Comparison of ENCODE assay signal across 10 cellular contexts in the genomic region with DNA sequence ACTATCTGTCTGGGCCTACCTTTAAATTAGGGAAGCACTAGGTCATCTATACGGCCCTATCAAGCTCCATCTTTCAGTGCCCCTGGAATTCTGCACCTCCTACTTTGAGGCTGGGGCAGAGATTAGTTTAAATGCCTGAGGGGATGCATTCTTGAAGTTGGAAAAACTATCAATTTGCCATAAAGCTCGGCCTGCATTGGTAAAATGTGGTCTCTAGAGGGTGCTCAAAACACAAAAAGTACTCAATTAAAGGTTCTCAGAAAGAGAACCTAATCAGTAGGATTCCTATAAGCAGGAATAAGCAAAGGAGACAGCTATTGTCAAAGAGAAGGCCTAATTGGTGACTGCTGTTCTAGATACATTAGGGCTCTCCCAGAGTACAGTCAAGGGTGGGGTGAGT.
A peak's percentile ranks its signal among the peaks of the same experiment; 100 is the strongest.
DNase-seq lines count a peak whose midpoint lies in the region; ATAC-seq and TF ChIP-seq lines count a peak whose summit lies in the region.
"Had no signal": no experiment of that assay in that cellular context is flagged by ENCODE, and none has a peak within 500 bp of the region (broad histone marks: within the 10 kb centered on the region; RNA-seq: fewer than 3 reads in every experiment).

No MANE protein-coding gene starts in this region.

- H3K9me3 ChIP-seq in SK-N-SH = no peaks in the 10 kb centered on the region
- H3K9me3 ChIP-seq in Panc1 (ENCODE audit: control insufficient read depth, insufficient read depth, low read depth, low read length) = no peaks in the 10 kb centered on the region
- no peaks in the 10 kb centered on the region for H3K9me3 ChIP-seq in upper lobe of right lung
- H3K9me3 ChIP-seq in testis = no peaks in the 10 kb centered on the region

- no peaks in the 10 kb centered on the region for H3F3A ChIP-seq in SK-N-SH (replicated peaks; ENCODE audit: insufficient read depth)

- no peaks in the 10 kb centered on the region for H3K36me3 ChIP-seq in SK-N-SH (replicated peaks in 1 of 2; ENCODE audit: control insufficient read depth in 1 of 2, insufficient read depth in 2 of 2, low read length in 1 of 2)
- H3K36me3 ChIP-seq in Panc1 (ENCODE audit: control insufficient read depth, insufficient read depth, low read length) = no peaks in the 10 kb centered on the region
- H3K36me3 ChIP-seq in upper lobe of right lung = no peaks in the 10 kb centered on the region
- H3K36me3 ChIP-seq in testis (ENCODE audit: low read depth, missing control alignments) = no peaks in the 10 kb centered on the region

- TF ChIP-seq CTCF in SK-N-SH (IDR thresholded peaks at IDR 0.05) (peak; percentile 56), Panc1 (IDR thresholded peaks at IDR 0.05) (peak; percentile 50; the same call in 1 of the 2 replicates), upper lobe of right lung (IDR thresholded peaks at IDR 0.05) (peak; percentile 30), testis (IDR thresholded peaks at IDR 0.05) (peak in 1 of 3 experiments; percentile 6)

- H3K9me3 Mint-ChIP-seq in activated CD4-positive, alpha-beta T cell treated with anti-CD3 and anti-CD28 coated beads, Interleukin-2, amount 10 ng/mL, durations not matched to agents 7 days and 5 days = no peaks in the 10 kb centered on the region

- H3K4me1 ChIP-seq in SK-N-SH (ENCODE audit: control insufficient read depth in 1 of 2, insufficient read depth in 2 of 2, low read depth in 1 of 2, low read length in 1 of 2) = no peaks in the 10 kb centered on the region
- H3K4me1 ChIP-seq in Panc1 (ENCODE audit: control insufficient read depth, insufficient read depth, low read length) = no peaks in the 10 kb centered on the region
- H3K4me1 ChIP-seq in upper lobe of right lung = no peaks in the 10 kb centered on the region
- no peaks in the 10 kb centered on the region for H3K4me1 ChIP-seq in testis

- H4K20me1 ChIP-seq in SK-N-SH (ENCODE audit: insufficient read depth) = no peaks in the 10 kb centered on the region

- H3K79me2 ChIP-seq in SK-N-SH (ENCODE audit: insufficient read depth) = no peaks in the 10 kb centered on the region

- H3K36me3 Mint-ChIP-seq in activated CD4-positive, alpha-beta T cell treated with anti-CD3 and anti-CD28 coated beads, Interleukin-2, amount 10 ng/mL, durations not matched to agents 7 days and 5 days (ENCODE audit: low read depth) = no peaks in the 10 kb centered on the region

- WGBS in SK-N-SH (ENCODE audit: low lambda C conversion rate) = 2% methylated on average over 2 of the region's 2 CpGs
- 21 to 51% methylated on average over 2 of the region's 2 CpGs for WGBS in testis, 2 donors

- H3K4me1 Mint-ChIP-seq in activated CD4-positive, alpha-beta T cell treated with anti-CD3 and anti-CD28 coated beads, Interleukin-2, amount 10 ng/mL, durations not matched to agents 7 days and 5 days = no peaks in the 10 kb centered on the region
- H3K4me1 Mint-ChIP-seq: CD8-positive, alpha-beta memory T cell had no signal

- no peaks in the 10 kb centered on the region for H3K9me2 ChIP-seq in SK-N-SH

- no peaks in the 10 kb centered on the region for H3K27me3 ChIP-seq in SK-N-SH (ENCODE audit: insufficient read depth)
- no peaks in the 10 kb centered on the region for H3K27me3 ChIP-seq in Panc1 (ENCODE audit: control insufficient read depth, insufficient read depth, low read length)
- no peaks in the 10 kb centered on the region for H3K27me3 ChIP-seq in upper lobe of right lung
- no peaks in the 10 kb centered on the region for H3K27me3 ChIP-seq in testis

- no peak overlapping the region for H3K4me3 Mint-ChIP-seq in activated CD4-positive, alpha-beta T cell treated with anti-CD3 and anti-CD28 coated beads, Interleukin-2, amount 10 ng/mL, durations not matched to agents 7 days and 5 days
- H3K4me3 Mint-ChIP-seq: CD8-positive, alpha-beta memory T cell had no signal

- in situ Hi-C loops in Panc1 (cut with HindIII; ENCODE audit: low pct_unique_long_range_greater_than_20kb, low sequenced_read_pairs) = no loop called here

- DNase-seq in SK-N-SH (peak; percentile 5), Panc1 (ENCODE audit: low read depth, low spot score) (no peak), iPS DF 19.7 (ENCODE audit: low read depth, low spot score) (peak; percentile 3), upper lobe of right lung (no peak), testis (no peak)
- no peak for DNase-seq in stimulated activated CD4-positive, alpha-beta T cell treated with anti-CD3 and anti-CD28 coated beads, Interleukin-1b, Interleukin-23, amount 100 ng/mL, for 48 hours
- DNase-seq in activated CD4-positive, alpha-beta T cell treated with anti-CD3 and anti-CD28 coated beads, Interleukin-2, amount 10 ng/mL, durations not matched to agents 7 days and 5 days = no peak
- DNase-seq: CD8-positive, alpha-beta memory T cell; Right ventricle myocardium superior had no signal

- intact Hi-C loops in Panc1 (cut with micrococcal nuclease; ENCODE audit: unreplicated experiment) = no loop called here
- intact Hi-C loops in upper lobe of right lung (cut with DNase I) = no loop called here
- intact Hi-C loops in testis (cut with DNase I; ENCODE audit: low total_unique reads) = no loop called here

- no peak for TF ChIP-seq EP300 in SK-N-SH (IDR thresholded peaks at IDR 0.05; ENCODE audit: borderline replicate concordance in 1 of 2, low read depth in 1 of 2, low read length in 1 of 2)

- H3K27ac Mint-ChIP-seq in activated CD4-positive, alpha-beta T cell treated with anti-CD3 and anti-CD28 coated beads, Interleukin-2, amount 10 ng/mL, durations not matched to agents 7 days and 5 days = no peak overlapping the region
- H3K27ac Mint-ChIP-seq: CD8-positive, alpha-beta memory T cell had no signal

- TF ChIP-seq POLR2A in testis (IDR thresholded peaks at IDR 0.05) = no peak

- no peak for ATAC-seq in SK-N-SH treated with all-trans-retinoic acid at 6 μM for 48 hours
- ATAC-seq in Panc1 = no peak
- ATAC-seq in upper lobe of right lung = no peak

- H3K9ac ChIP-seq in SK-N-SH = no peak overlapping the region

- CTCF ChIA-PET in SK-N-SH (lab: Yijun Ruan, JAX) (interaction anchor here (0.6 to 1.9 kb wide), 16 partner anchors 9 to 1435 kb away, joined by 3 to 8 read pairs (median 3); a partner anchor contains a TSS), Panc1 (lab: Charles Lee) (no interaction called here)
- CTCF ChIA-PET in activated CD4-positive, alpha-beta T cell treated with anti-CD3 and anti-CD28 coated beads, Interleukin-2, amount 10 ng/mL, durations not matched to agents 7 days and 5 days (lab: Charles Lee) = no interaction called here

- peak; percentile 66 for TF ChIP-seq RAD21 in SK-N-SH (IDR thresholded peaks at IDR 0.05; ENCODE audit: low read length)

- H3K27ac ChIP-seq in SK-N-SH (ENCODE audit: low read depth in 2 of 2, low read length in 1 of 2) = no peak overlapping the region
- H3K27ac ChIP-seq in Panc1 (ENCODE audit: low read length) = no peak overlapping the region
- H3K27ac ChIP-seq in upper lobe of right lung = no peak overlapping the region
- H3K27ac ChIP-seq in testis = no peak overlapping the region

- H3K4me3 ChIP-seq in SK-N-SH (ENCODE audit: low read depth in 2 of 2, low read length in 1 of 2) (no peak overlapping the region), Panc1 (ENCODE audit: low read depth in 2 of 2, low read length in 2 of 2) (no peak overlapping the region), upper lobe of right lung (no peak overlapping the region), testis (no peak overlapping the region)

- no TSS peak for BruUV-seq in Panc1 (replicated peaks; lab: Mats Ljungman, UMichigan)

- no peak overlapping the region for H2AFZ ChIP-seq in SK-N-SH (ENCODE audit: low read depth)

- POLR2A ChIA-PET in SK-N-SH (lab: Yijun Ruan, JAX) (no interaction called here), Panc1 (lab: Charles Lee) (no interaction called here)
- POLR2A ChIA-PET in activated CD4-positive, alpha-beta T cell treated with anti-CD3 and anti-CD28 coated beads, Interleukin-2, amount 10 ng/mL, durations not matched to agents 7 days and 5 days (lab: Charles Lee) = no interaction called here

- no peak overlapping the region for H3K4me2 ChIP-seq in SK-N-SH

- H3K27me3 Mint-ChIP-seq in activated CD4-positive, alpha-beta T cell treated with anti-CD3 and anti-CD28 coated beads, Interleukin-2, amount 10 ng/mL, durations not matched to agents 7 days and 5 days = no peaks in the 10 kb centered on the region

TF ChIP-seq in SK-N-SH, 30 proteins besides CTCF, POLR2A, EP300 and RAD21:
- TF ChIP-seq SIN3A (IDR thresholded peaks at IDR 0.05; ENCODE audit: borderline replicate concordance, low read depth, low read length) = no peak
- 0 out of 2 replicates have a peak, but pooled peaks have one; percentile 30 for TF ChIP-seq SMC3 (IDR thresholded peaks at IDR 0.05; ENCODE audit: low read depth, low read length)

TF ChIP-seq in SK-N-SH treated with all-trans-retinoic acid at 6 μM for 48 hours, 23 proteins besides CTCF, POLR2A, EP300 and RAD21 (continues in another document):
- TF ChIP-seq, protein P1, sequence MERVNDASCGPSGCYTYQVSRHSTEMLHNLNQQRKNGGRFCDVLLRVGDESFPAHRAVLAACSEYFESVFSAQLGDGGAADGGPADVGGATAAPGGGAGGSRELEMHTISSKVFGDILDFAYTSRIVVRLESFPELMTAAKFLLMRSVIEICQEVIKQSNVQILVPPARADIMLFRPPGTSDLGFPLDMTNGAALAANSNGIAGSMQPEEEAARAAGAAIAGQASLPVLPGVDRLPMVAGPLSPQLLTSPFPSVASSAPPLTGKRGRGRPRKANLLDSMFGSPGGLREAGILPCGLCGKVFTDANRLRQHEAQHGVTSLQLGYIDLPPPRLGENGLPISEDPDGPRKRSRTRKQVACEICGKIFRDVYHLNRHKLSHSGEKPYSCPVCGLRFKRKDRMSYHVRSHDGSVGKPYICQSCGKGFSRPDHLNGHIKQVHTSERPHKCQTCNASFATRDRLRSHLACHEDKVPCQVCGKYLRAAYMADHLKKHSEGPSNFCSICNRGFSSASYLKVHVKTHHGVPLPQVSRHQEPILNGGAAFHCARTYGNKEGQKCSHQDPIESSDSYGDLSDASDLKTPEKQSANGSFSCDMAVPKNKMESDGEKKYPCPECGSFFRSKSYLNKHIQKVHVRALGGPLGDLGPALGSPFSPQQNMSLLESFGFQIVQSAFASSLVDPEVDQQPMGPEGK (CRISPR knock-in tag; IDR thresholded peaks at IDR 0.05; ENCODE audit: borderline replicate concordance) = no peak
- no peak for TF ChIP-seq RARB (CRISPR knock-in tag; IDR thresholded peaks at IDR 0.05)
- no peak for TF ChIP-seq ESRRG (CRISPR knock-in tag; IDR thresholded peaks at IDR 0.05)
- TF ChIP-seq CSDC2 (CRISPR knock-in tag; IDR thresholded peaks at IDR 0.05) = no peak
- TF ChIP-seq, protein P2, sequence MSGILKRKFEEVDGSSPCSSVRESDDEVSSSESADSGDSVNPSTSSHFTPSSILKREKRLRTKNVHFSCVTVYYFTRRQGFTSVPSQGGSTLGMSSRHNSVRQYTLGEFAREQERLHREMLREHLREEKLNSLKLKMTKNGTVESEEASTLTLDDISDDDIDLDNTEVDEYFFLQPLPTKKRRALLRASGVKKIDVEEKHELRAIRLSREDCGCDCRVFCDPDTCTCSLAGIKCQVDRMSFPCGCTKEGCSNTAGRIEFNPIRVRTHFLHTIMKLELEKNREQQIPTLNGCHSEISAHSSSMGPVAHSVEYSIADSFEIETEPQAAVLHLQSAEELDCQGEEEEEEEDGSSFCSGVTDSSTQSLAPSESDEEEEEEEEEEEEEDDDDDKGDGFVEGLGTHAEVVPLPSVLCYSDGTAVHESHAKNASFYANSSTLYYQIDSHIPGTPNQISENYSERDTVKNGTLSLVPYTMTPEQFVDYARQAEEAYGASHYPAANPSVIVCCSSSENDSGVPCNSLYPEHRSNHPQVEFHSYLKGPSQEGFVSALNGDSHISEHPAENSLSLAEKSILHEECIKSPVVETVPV (CRISPR knock-in tag; IDR thresholded peaks at IDR 0.05) = no peak

Comparison
In these comparisons a context has a peak if more than half of its experiments do, and no peak if none do; other contexts are left out.
1. DNase-seq: peak in SK-N-SH (single experiment) and iPS DF 19.7 (single experiment); none in Panc1 (single experiment), upper lobe of right lung (single experiment), testis (single experiment), stimulated activated CD4-positive, alpha-beta T cell treated with anti-CD3 and anti-CD28 coated beads, Interleukin-1b, Interleukin-23, amount 100 ng/mL, for 48 hours (single experiment) and activated CD4-positive, alpha-beta T cell treated with anti-CD3 and anti-CD28 coated beads, Interleukin-2, amount 10 ng/mL, durations not matched to agents 7 days and 5 days (single experiment).